In genomic region chr5:177086918-177087706, GRCh38 we compare ENCODE assay signal across 1 cellular context.
TF ChIP-seq lines count a peak whose summit lies in the region.

No MANE protein-coding gene starts in this region.

TF ChIP-seq in HepG2, 621 proteins besides CTCF, POLR2A, EP300 and RAD21 (continued from another document and continues in another):
- peak; percentile 52; the same call in 1 of the 2 replicates for TF ChIP-seq THAP9 (CRISPR knock-in tag; IDR thresholded peaks at IDR 0.05; ENCODE audit: borderline replicate concordance)
- TF ChIP-seq REL (CRISPR knock-in tag; conservative IDR thresholded peaks at IDR 0.05): peak; percentile 75
- peak; percentile 52; the same call in 1 of the 2 replicates for TF ChIP-seq AHR (CRISPR knock-in tag; IDR thresholded peaks at IDR 0.05)
- TF ChIP-seq ZNF318 (CRISPR knock-in tag; IDR thresholded peaks at IDR 0.05): no peak
- TF ChIP-seq ZMYM2 (CRISPR knock-in tag; IDR thresholded peaks at IDR 0.05): 0 out of 2 replicates have a peak, but pooled peaks have one; percentile 23
- peak; percentile 28; the same call in 1 of the 2 replicates for TF ChIP-seq BHLHE40 (IDR thresholded peaks at IDR 0.05; ENCODE audit: low read length)
- TF ChIP-seq PREB (CRISPR knock-in tag; IDR thresholded peaks at IDR 0.05): no peak
- no peak for TF ChIP-seq FOXP1 (IDR thresholded peaks at IDR 0.05)
- no peak for TF ChIP-seq FOXP1 (CRISPR knock-in tag; IDR thresholded peaks at IDR 0.05)
- TF ChIP-seq CENPT (CRISPR knock-in tag; IDR thresholded peaks at IDR 0.05; ENCODE audit: low read depth): peak; percentile 42; the same call in 1 of the 2 replicates
- TF ChIP-seq IKZF5 (CRISPR knock-in tag; IDR thresholded peaks at IDR 0.05): peak; percentile 91
- no peak for TF ChIP-seq GTF2F1 (IDR thresholded peaks at IDR 0.05; ENCODE audit: low read length)
- TF ChIP-seq CSRNP1 (CRISPR knock-in tag; IDR thresholded peaks at IDR 0.05): peak; percentile 90
- TF ChIP-seq ZBED4 (CRISPR knock-in tag; IDR thresholded peaks at IDR 0.05; ENCODE audit: borderline replicate concordance): peak; percentile 75; the same call in 1 of the 2 replicates
- no peak for TF ChIP-seq SYNCRIP (IDR thresholded peaks at IDR 0.05; ENCODE audit: insufficient read depth, low read depth, low read length)
- TF ChIP-seq ZNF224 (CRISPR knock-in tag; IDR thresholded peaks at IDR 0.05): peak; percentile 92
- no peak for TF ChIP-seq KLF9 (CRISPR knock-in tag; IDR thresholded peaks at IDR 0.05; ENCODE audit: low read depth)
- TF ChIP-seq SETDB1 (CRISPR knock-in tag; IDR thresholded peaks at IDR 0.05; ENCODE audit: borderline replicate concordance): no peak
- TF ChIP-seq AKNA (CRISPR knock-in tag; IDR thresholded peaks at IDR 0.05; ENCODE audit: borderline replicate concordance): 0 out of 2 replicates have a peak, but pooled peaks have one; percentile 3
- TF ChIP-seq ZNF350 (CRISPR knock-in tag; IDR thresholded peaks at IDR 0.05; ENCODE audit: borderline replicate concordance, low read depth): peak; percentile 64
- no peak for TF ChIP-seq NFE2 (CRISPR knock-in tag; IDR thresholded peaks at IDR 0.05)
- peak; percentile 12; the same call in 1 of the 2 replicates for TF ChIP-seq TIGD3 (CRISPR knock-in tag; IDR thresholded peaks at IDR 0.05; ENCODE audit: borderline replicate concordance)
